ENCODE assay signal across 1 cellular context in genomic region chr15:55289573-55290360, GRCh38.
TF ChIP-seq lines count a peak whose summit lies in the region.

TSS of gene RAB27A (minus strand) at chr15:55289813. CDS start at chr15:55234934, 54,879 bp downstream.

TF ChIP-seq in HepG2, 621 proteins besides CTCF, POLR2A, EP300 and RAD21 (continued from another document and continues in another):
- TF ChIP-seq HMGXB4 (CRISPR knock-in tag; IDR thresholded peaks at IDR 0.05; ENCODE audit: borderline replicate concordance in 1 of 2, low read depth in 1 of 2), result peak; percentile 26 to 67; a peak in 2 of 4 replicates
- TF ChIP-seq MTA1 (CRISPR knock-in tag; IDR thresholded peaks at IDR 0.05; ENCODE audit: borderline replicate concordance), result no peak
- TF ChIP-seq KAT8 (CRISPR knock-in tag; IDR thresholded peaks at IDR 0.05), result peak; percentile 39; the same call in 1 of the 2 replicates
- TF ChIP-seq TMF1 (CRISPR knock-in tag; IDR thresholded peaks at IDR 0.05; ENCODE audit: low read depth), result 0 out of 2 replicates have a peak, but pooled peaks have one; percentile 32
- 0 out of 2 replicates have a peak, but pooled peaks have one; percentile 27 for TF ChIP-seq MAF1 (CRISPR knock-in tag; IDR thresholded peaks at IDR 0.05; ENCODE audit: borderline replicate concordance)
- TF ChIP-seq HMG20B (CRISPR knock-in tag; conservative IDR thresholded peaks at IDR 0.05), result peak; percentile 7; the same call in 1 of the 2 replicates
- TF ChIP-seq SAP130 (CRISPR knock-in tag; IDR thresholded peaks at IDR 0.05; ENCODE audit: low read depth), result peak; percentile 69
- TF ChIP-seq GABPB1 (CRISPR knock-in tag; IDR thresholded peaks at IDR 0.05), result peak; percentile 79
- TF ChIP-seq E2F2 (CRISPR knock-in tag; IDR thresholded peaks at IDR 0.05; ENCODE audit: borderline replicate concordance), result 0 out of 2 replicates have a peak, but pooled peaks have one; percentile 27
- 0 out of 2 replicates have a peak, but pooled peaks have one; percentile 46 for TF ChIP-seq ZNF224 (CRISPR knock-in tag; IDR thresholded peaks at IDR 0.05)
- TF ChIP-seq SP5 (CRISPR knock-in tag; IDR thresholded peaks at IDR 0.05; ENCODE audit: borderline replicate concordance, low read depth), result peak; percentile 14; the same call in 1 of the 2 replicates
- peak; percentile 62; the same call in 1 of the 2 replicates for TF ChIP-seq ZFY (CRISPR knock-in tag; IDR thresholded peaks at IDR 0.05)
- no peak for TF ChIP-seq RXRB (CRISPR knock-in tag; IDR thresholded peaks at IDR 0.05; ENCODE audit: borderline replicate concordance)
- TF ChIP-seq, protein P1, sequence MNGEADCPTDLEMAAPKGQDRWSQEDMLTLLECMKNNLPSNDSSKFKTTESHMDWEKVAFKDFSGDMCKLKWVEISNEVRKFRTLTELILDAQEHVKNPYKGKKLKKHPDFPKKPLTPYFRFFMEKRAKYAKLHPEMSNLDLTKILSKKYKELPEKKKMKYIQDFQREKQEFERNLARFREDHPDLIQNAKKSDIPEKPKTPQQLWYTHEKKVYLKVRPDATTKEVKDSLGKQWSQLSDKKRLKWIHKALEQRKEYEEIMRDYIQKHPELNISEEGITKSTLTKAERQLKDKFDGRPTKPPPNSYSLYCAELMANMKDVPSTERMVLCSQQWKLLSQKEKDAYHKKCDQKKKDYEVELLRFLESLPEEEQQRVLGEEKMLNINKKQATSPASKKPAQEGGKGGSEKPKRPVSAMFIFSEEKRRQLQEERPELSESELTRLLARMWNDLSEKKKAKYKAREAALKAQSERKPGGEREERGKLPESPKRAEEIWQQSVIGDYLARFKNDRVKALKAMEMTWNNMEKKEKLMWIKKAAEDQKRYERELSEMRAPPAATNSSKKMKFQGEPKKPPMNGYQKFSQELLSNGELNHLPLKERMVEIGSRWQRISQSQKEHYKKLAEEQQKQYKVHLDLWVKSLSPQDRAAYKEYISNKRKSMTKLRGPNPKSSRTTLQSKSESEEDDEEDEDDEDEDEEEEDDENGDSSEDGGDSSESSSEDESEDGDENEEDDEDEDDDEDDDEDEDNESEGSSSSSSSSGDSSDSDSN (CRISPR knock-in tag; IDR thresholded peaks at IDR 0.05), result peak; percentile 61; the same call in 1 of the 2 replicates
- TF ChIP-seq, protein P2, sequence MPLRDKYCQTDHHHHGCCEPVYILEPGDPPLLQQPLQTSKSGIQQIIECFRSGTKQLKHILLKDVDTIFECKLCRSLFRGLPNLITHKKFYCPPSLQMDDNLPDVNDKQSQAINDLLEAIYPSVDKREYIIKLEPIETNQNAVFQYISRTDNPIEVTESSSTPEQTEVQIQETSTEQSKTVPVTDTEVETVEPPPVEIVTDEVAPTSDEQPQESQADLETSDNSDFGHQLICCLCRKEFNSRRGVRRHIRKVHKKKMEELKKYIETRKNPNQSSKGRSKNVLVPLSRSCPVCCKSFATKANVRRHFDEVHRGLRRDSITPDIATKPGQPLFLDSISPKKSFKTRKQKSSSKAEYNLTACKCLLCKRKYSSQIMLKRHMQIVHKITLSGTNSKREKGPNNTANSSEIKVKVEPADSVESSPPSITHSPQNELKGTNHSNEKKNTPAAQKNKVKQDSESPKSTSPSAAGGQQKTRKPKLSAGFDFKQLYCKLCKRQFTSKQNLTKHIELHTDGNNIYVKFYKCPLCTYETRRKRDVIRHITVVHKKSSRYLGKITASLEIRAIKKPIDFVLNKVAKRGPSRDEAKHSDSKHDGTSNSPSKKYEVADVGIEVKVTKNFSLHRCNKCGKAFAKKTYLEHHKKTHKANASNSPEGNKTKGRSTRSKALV (CRISPR knock-in tag; IDR thresholded peaks at IDR 0.05), result 0 out of 2 replicates have a peak, but pooled peaks have one; percentile 8
- TF ChIP-seq BRCA1 (CRISPR knock-in tag; IDR thresholded peaks at IDR 0.05), result 0 out of 2 replicates have a peak, but pooled peaks have one; percentile 56
- no peak for TF ChIP-seq SP1 (IDR thresholded peaks at IDR 0.05)
- peak; percentile 2; the same call in 1 of the 2 replicates for TF ChIP-seq SP1 (CRISPR knock-in tag; IDR thresholded peaks at IDR 0.05)
- peak; percentile 74; the same call in 1 of the 2 replicates for TF ChIP-seq ZNF430 (CRISPR knock-in tag; IDR thresholded peaks at IDR 0.05)
- TF ChIP-seq POLR2G (IDR thresholded peaks at IDR 0.05; ENCODE audit: low read depth, low read length), result peak; percentile 73
- TF ChIP-seq TBP (CRISPR knock-in tag; IDR thresholded peaks at IDR 0.05), result 0 out of 2 replicates have a peak, but pooled peaks have one; percentile 39
- no peak for TF ChIP-seq CBFB (CRISPR knock-in tag; IDR thresholded peaks at IDR 0.05)
- TF ChIP-seq ZNF652 (CRISPR knock-in tag; IDR thresholded peaks at IDR 0.05; ENCODE audit: borderline replicate concordance, low read depth), result no peak
- peak; percentile 11; the same call in 1 of the 2 replicates for TF ChIP-seq IRF2 (CRISPR knock-in tag; IDR thresholded peaks at IDR 0.05)
- peak; percentile 30; the same call in 1 of the 2 replicates for TF ChIP-seq ATF7-NPFF (CRISPR knock-in tag; IDR thresholded peaks at IDR 0.05; ENCODE audit: low read depth)
- TF ChIP-seq PAWR (CRISPR knock-in tag; IDR thresholded peaks at IDR 0.05; ENCODE audit: borderline replicate concordance), result no peak
- TF ChIP-seq CCAR2 (optimal IDR thresholded peaks at IDR 0.05; ENCODE audit: low read depth, low read length), result no peak
- peak; percentile 42; the same call in 1 of the 2 replicates for TF ChIP-seq ZNF564 (CRISPR knock-in tag; IDR thresholded peaks at IDR 0.05)
- TF ChIP-seq MAX (IDR thresholded peaks at IDR 0.05), result peak; percentile 52
- 0 out of 2 replicates have a peak, but pooled peaks have one; percentile 19 for TF ChIP-seq GLI4 (CRISPR knock-in tag; IDR thresholded peaks at IDR 0.05; ENCODE audit: borderline replicate concordance)
- no peak for TF ChIP-seq ISL2 (CRISPR knock-in tag; IDR thresholded peaks at IDR 0.05)
- TF ChIP-seq, protein P3, sequence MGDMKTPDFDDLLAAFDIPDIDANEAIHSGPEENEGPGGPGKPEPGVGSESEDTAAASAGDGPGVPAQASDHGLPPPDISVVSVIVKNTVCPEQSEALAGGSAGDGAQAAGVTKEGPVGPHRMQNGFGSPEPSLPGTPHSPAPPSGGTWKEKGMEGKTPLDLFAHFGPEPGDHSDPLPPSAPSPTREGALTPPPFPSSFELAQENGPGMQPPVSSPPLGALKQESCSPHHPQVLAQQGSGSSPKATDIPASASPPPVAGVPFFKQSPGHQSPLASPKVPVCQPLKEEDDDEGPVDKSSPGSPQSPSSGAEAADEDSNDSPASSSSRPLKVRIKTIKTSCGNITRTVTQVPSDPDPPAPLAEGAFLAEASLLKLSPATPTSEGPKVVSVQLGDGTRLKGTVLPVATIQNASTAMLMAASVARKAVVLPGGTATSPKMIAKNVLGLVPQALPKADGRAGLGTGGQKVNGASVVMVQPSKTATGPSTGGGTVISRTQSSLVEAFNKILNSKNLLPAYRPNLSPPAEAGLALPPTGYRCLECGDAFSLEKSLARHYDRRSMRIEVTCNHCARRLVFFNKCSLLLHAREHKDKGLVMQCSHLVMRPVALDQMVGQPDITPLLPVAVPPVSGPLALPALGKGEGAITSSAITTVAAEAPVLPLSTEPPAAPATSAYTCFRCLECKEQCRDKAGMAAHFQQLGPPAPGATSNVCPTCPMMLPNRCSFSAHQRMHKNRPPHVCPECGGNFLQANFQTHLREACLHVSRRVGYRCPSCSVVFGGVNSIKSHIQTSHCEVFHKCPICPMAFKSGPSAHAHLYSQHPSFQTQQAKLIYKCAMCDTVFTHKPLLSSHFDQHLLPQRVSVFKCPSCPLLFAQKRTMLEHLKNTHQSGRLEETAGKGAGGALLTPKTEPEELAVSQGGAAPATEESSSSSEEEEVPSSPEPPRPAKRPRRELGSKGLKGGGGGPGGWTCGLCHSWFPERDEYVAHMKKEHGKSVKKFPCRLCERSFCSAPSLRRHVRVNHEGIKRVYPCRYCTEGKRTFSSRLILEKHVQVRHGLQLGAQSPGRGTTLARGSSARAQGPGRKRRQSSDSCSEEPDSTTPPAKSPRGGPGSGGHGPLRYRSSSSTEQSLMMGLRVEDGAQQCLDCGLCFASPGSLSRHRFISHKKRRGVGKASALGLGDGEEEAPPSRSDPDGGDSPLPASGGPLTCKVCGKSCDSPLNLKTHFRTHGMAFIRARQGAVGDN (CRISPR knock-in tag; IDR thresholded peaks at IDR 0.05), result peak; percentile 74
- peak; percentile 44; the same call in 1 of the 2 replicates for TF ChIP-seq ZNF703 (CRISPR knock-in tag; IDR thresholded peaks at IDR 0.05; ENCODE audit: borderline replicate concordance)
- TF ChIP-seq BCL6 (CRISPR knock-in tag; IDR thresholded peaks at IDR 0.05), result 0 out of 2 replicates have a peak, but pooled peaks have one; percentile 14
- TF ChIP-seq, protein P4, sequence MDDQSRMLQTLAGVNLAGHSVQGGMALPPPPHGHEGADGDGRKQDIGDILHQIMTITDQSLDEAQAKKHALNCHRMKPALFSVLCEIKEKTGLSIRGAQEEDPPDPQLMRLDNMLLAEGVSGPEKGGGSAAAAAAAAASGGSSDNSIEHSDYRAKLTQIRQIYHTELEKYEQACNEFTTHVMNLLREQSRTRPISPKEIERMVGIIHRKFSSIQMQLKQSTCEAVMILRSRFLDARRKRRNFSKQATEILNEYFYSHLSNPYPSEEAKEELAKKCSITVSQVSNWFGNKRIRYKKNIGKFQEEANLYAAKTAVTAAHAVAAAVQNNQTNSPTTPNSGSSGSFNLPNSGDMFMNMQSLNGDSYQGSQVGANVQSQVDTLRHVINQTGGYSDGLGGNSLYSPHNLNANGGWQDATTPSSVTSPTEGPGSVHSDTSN (CRISPR knock-in tag; IDR thresholded peaks at IDR 0.05; ENCODE audit: borderline replicate concordance), result no peak
- 0 out of 2 replicates have a peak, but pooled peaks have one; percentile 17 for TF ChIP-seq ZNF775 (CRISPR knock-in tag; IDR thresholded peaks at IDR 0.05; ENCODE audit: borderline replicate concordance)
- TF ChIP-seq TBX2 (CRISPR knock-in tag; IDR thresholded peaks at IDR 0.05; ENCODE audit: borderline replicate concordance), result peak; percentile 61; the same call in 1 of the 2 replicates
- 0 out of 2 replicates have a peak, but pooled peaks have one; percentile 35 for TF ChIP-seq HOXA3 (CRISPR knock-in tag; IDR thresholded peaks at IDR 0.05)
- TF ChIP-seq, protein P5, sequence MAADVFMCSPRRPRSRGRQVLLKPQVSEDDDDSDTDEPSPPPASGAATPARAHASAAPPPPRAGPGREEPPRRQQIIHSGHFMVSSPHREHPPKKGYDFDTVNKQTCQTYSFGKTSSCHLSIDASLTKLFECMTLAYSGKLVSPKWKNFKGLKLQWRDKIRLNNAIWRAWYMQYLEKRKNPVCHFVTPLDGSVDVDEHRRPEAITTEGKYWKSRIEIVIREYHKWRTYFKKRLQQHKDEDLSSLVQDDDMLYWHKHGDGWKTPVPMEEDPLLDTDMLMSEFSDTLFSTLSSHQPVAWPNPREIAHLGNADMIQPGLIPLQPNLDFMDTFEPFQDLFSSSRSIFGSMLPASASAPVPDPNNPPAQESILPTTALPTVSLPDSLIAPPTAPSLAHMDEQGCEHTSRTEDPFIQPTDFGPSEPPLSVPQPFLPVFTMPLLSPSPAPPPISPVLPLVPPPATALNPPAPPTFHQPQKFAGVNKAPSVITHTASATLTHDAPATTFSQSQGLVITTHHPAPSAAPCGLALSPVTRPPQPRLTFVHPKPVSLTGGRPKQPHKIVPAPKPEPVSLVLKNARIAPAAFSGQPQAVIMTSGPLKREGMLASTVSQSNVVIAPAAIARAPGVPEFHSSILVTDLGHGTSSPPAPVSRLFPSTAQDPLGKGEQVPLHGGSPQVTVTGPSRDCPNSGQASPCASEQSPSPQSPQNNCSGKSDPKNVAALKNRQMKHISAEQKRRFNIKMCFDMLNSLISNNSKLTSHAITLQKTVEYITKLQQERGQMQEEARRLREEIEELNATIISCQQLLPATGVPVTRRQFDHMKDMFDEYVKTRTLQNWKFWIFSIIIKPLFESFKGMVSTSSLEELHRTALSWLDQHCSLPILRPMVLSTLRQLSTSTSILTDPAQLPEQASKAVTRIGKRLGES (CRISPR knock-in tag; IDR thresholded peaks at IDR 0.05; ENCODE audit: borderline replicate concordance), result 0 out of 2 replicates have a peak, but pooled peaks have one; percentile 15
- TF ChIP-seq ZNF577 (CRISPR knock-in tag; IDR thresholded peaks at IDR 0.05; ENCODE audit: borderline replicate concordance, low read depth), result no peak
- TF ChIP-seq, protein P6, sequence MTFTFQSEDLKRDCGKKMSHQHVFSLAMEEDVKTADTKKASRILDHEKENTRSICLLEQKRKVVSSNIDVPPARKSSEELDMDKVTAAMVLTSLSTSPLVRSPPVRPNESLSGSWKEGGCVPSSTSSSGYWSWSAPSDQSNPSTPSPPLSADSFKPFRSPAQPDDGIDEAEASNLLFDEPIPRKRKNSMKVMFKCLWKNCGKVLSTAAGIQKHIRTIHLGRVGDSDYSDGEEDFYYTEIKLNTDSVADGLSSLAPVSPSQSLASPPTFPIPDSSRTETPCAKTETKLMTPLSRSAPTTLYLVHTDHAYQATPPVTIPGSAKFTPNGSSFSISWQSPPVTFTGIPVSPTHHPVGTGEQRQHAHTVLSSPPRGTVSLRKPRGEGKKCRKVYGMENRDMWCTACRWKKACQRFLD (CRISPR knock-in tag; IDR thresholded peaks at IDR 0.05; ENCODE audit: borderline replicate concordance), result 0 out of 2 replicates have a peak, but pooled peaks have one; percentile 20
- TF ChIP-seq SIN3A (IDR thresholded peaks at IDR 0.05; ENCODE audit: borderline replicate concordance, low read depth, low read length), result 0 out of 2 replicates have a peak, but pooled peaks have one; percentile 9
- TF ChIP-seq, protein P7, sequence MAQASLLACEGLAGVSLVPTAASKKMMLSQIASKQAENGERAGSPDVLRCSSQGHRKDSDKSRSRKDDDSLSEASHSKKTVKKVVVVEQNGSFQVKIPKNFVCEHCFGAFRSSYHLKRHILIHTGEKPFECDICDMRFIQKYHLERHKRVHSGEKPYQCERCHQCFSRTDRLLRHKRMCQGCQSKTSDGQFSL (CRISPR knock-in tag; IDR thresholded peaks at IDR 0.05), result 0 out of 2 replicates have a peak, but pooled peaks have one; percentile 23
